28 cellular contexts compared by ENCODE assay signal in genomic region chr1:5820026-5820421, GRCh38.
"Had no signal": no experiment of that assay in that cellular context is flagged by ENCODE, and none has a peak within 500 bp of the region (broad histone marks: within the 10 kb centered on the region; RNA-seq: fewer than 3 reads in every experiment).

No MANE protein-coding gene starts in this region.

- H2AFZ ChIP-seq: hepatocyte, neural progenitor cell had no signal

- H3K27ac ChIP-seq: heart right ventricle, hepatocyte, left ventricle myocardium inferior, neural progenitor cell, ovary, prostate gland, skin epidermis, tibial nerve, upper lobe of left lung had no signal

- H3K36me3 Mint-ChIP-seq: mesothelial cell of epicardium; neural progenitor cell; stimulated activated memory B cell treated with anti-CD40 and anti-IgM and Interleukin-4, amounts not matched to agents 10 μg/mL and 1 μg/mL and 100 μg/mL, for 72 hours had no signal

- FAIRE-seq: urothelium cell line had no signal

- H3K79me2 ChIP-seq: hepatocyte had no signal

- H3K4me1 Mint-ChIP-seq: mesothelial cell of epicardium; naive thymus-derived CD4-positive, alpha-beta T cell; nephron progenitor cell; neural progenitor cell; stimulated activated memory B cell treated with anti-CD40 and anti-IgM and Interleukin-4, amounts not matched to agents 10 μg/mL and 1 μg/mL and 100 μg/mL, for 72 hours; stimulated activated naive CD8-positive, alpha-beta T cell treated with anti-CD3 and anti-CD28 coated beads, Interleukin-15, amount 100 ng/mL, for 72 hours had no signal

- H3K4me2 ChIP-seq: hepatocyte, neural progenitor cell had no signal

- ATAC-seq: heart right ventricle; mucosa of descending colon; naive thymus-derived CD4-positive, alpha-beta T cell; right cardiac atrium; sciatic nerve; stimulated activated memory B cell treated with anti-CD40 and anti-IgM and Interleukin-4, amounts not matched to agents 10 μg/mL and 1 μg/mL and 100 μg/mL, for 72 hours; stimulated activated naive CD8-positive, alpha-beta T cell treated with anti-CD3 and anti-CD28 coated beads, Interleukin-15, amount 100 ng/mL, for 72 hours had no signal

- H3K27me3 ChIP-seq: hepatocyte, neural progenitor cell, ovary, tibial nerve, upper lobe of left lung had no signal

- H3K9me3 ChIP-seq: mucosa of descending colon, ovary, prostate gland, upper lobe of left lung had no signal

- H3K4me1 ChIP-seq: heart right ventricle, left ventricle myocardium inferior, neural progenitor cell, prostate gland, tibial nerve, upper lobe of left lung had no signal

- H3K4me3 ChIP-seq: heart right ventricle, hepatocyte, left ventricle myocardium inferior, lung, mucosa of descending colon, neural progenitor cell, ovary, prostate gland, skin epidermis, tibial nerve, upper lobe of left lung had no signal

- H3K27ac Mint-ChIP-seq: mesothelial cell of epicardium; naive thymus-derived CD4-positive, alpha-beta T cell; nephron progenitor cell; neural progenitor cell; stimulated activated memory B cell treated with anti-CD40 and anti-IgM and Interleukin-4, amounts not matched to agents 10 μg/mL and 1 μg/mL and 100 μg/mL, for 72 hours; stimulated activated naive CD8-positive, alpha-beta T cell treated with anti-CD3 and anti-CD28 coated beads, Interleukin-15, amount 100 ng/mL, for 72 hours had no signal

- H3K36me3 ChIP-seq: heart right ventricle, left ventricle myocardium inferior, neural progenitor cell, ovary, prostate gland, tibial nerve, upper lobe of left lung had no signal

- DNase-seq: heart right ventricle; islet precursor cell; left ventricle myocardium inferior; mesendoderm; mucosa of descending colon; naive thymus-derived CD4-positive, alpha-beta T cell; nephron progenitor cell; ovary; retina; stimulated activated CD4-positive, alpha-beta T cell treated with anti-CD3 and anti-CD28 coated beads, Interleukin-12 subunit alpha, Interleukin-12 subunit beta, amount 100 ng/mL, for 4 hours; stimulated activated CD4-positive, alpha-beta T cell treated with anti-CD3 and anti-CD28 coated beads, Interleukin-15, amount 100 ng/mL, for 24 hours; stimulated activated CD4-positive, alpha-beta T cell treated with anti-CD3 and anti-CD28 coated beads, Interleukin-2, amount 100 ng/mL, for 24 hours; stimulated activated CD4-positive, alpha-beta T cell treated with anti-CD3 and anti-CD28 coated beads, Interleukin-4, amount 100 ng/mL, for 1 hour; stimulated activated naive CD4-positive, alpha-beta T cell treated with Interleukin-2 at 50 U/mL for 16 hours; stimulated activated naive CD8-positive, alpha-beta T cell treated with anti-CD3 and anti-CD28 coated beads, Interleukin-15, amount 100 ng/mL, for 72 hours; substantia nigra; upper lobe of left lung had no signal

- H3K4me3 Mint-ChIP-seq: mesothelial cell of epicardium; naive thymus-derived CD4-positive, alpha-beta T cell; nephron progenitor cell; neural progenitor cell; stimulated activated memory B cell treated with anti-CD40 and anti-IgM and Interleukin-4, amounts not matched to agents 10 μg/mL and 1 μg/mL and 100 μg/mL, for 72 hours; stimulated activated naive CD8-positive, alpha-beta T cell treated with anti-CD3 and anti-CD28 coated beads, Interleukin-15, amount 100 ng/mL, for 72 hours had no signal

- H3K9ac ChIP-seq: neural progenitor cell had no signal
